In the genomic region with DNA sequence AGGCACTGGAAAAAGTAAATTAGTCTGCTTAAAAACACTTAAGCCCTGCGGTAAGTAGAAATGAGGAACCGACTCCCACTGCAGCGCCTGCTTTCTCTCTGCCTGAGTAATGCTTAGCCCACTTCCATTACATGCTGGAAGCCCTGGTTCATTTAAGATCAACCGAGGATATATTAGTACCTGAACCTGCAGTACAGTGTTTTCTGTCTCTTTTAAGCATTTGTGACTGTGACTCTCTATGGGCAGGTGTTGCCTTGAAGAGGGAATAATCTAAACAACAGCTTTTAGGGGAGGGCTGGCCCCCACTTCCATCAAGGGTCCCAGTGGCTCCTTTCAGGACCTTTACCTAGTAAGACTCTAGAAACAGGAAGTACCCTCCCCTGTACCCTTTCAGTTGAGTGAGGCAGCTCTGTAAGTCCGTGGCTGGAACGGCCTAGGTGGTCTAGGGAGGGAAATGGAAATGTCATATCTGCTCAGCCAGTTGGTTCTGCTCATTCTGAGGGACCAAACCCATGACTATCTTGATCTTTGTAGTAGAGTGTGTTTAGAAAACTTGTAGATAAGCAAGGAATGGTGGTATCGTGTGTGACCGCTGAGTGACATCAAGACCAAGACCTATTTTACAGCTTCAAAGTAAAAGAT, we compare ENCODE assay signal across 12 cellular contexts. TPM values are rescaled to one million over a fixed set of nuclear protein-coding genes. Genes with fewer than 3 reads are reported as not detected.
DNase-seq lines count a peak whose midpoint lies in the region; ATAC-seq and TF ChIP-seq lines count a peak whose summit lies in the region.
"Had no signal": no experiment of that assay in that cellular context is flagged by ENCODE, and none has a peak within 500 bp of the region (broad histone marks: within the 10 kb centered on the region; RNA-seq: fewer than 3 reads in every experiment).

No MANE protein-coding gene starts in this region.

- peaks cover 12 to 65% (median 38%) of the 10 kb centered on the region in 10 experiments for H3K4me1 ChIP-seq in BLaER1 treated with 17β-estradiol and CSF1 and Interleukin-3, amounts not matched to agents 10 nM and 100 nM
- H3K4me1 ChIP-seq in tibial artery (no peaks in the 10 kb centered on the region), transverse colon (peaks cover 0 to 31% (median 9%) of the 10 kb centered on the region in 4 donors)
- H3K4me1 ChIP-seq: gastroesophageal sphincter had no signal

- peaks cover 14 to 81% (median 54%) of the 10 kb centered on the region in 11 experiments for H3K36me3 ChIP-seq in BLaER1 treated with 17β-estradiol and CSF1 and Interleukin-3, amounts not matched to agents 10 nM and 100 nM
- peaks cover 8 to 57% (median 42%) of the 10 kb centered on the region in 3 donors for H3K36me3 ChIP-seq in tibial artery
- no peaks in the 10 kb centered on the region for H3K36me3 ChIP-seq in transverse colon

- in situ Hi-C loops in transverse colon (cut with MboI; ENCODE audit: low pct_ligation_motif_present in 1 of 4, low pct_unique_long_range_greater_than_20kb in 1 of 4, low sequenced_read_pairs in 3 of 4) = no loop called here

- peak overlapping the region; percentile 86 for H3K27ac Mint-ChIP-seq in dendritic cell treated with granulocyte-macrophage colony-stimulating factor and Interleukin-4, amounts not matched to agents 40 ng/mL and 50 ng/mL, for 4 days
- no peak overlapping the region for H3K27ac Mint-ChIP-seq in stimulated activated naive CD8-positive, alpha-beta T cell treated with anti-CD3 and anti-CD28 coated beads, Interleukin-15, amount 100 ng/mL, for 72 hours
- H3K27ac Mint-ChIP-seq: activated T-helper 2 cell treated with anti-CD3 and anti-CD28 coated beads, Interferon-gamma antibody, Interleukin-2, Interleukin-4, amounts not matched to agents 10 μg/mL and 5 μg/mL and 100 μg/mL, durations not matched to agents 14 hours and 24 hours and 36 hours had no signal

- peak overlapping the region in 7 of 11 experiments; percentile 3 to 61 (median 32); a peak in 10 of 22 replicates for H3K27ac ChIP-seq in BLaER1 treated with 17β-estradiol and CSF1 and Interleukin-3, amounts not matched to agents 10 nM and 100 nM
- H3K27ac ChIP-seq in tibial artery (no peak overlapping the region), transverse colon (no peak overlapping the region)
- H3K27ac ChIP-seq: gastroesophageal sphincter had no signal

- peaks cover 24% of the 10 kb centered on the region for H3K36me3 Mint-ChIP-seq in dendritic cell treated with granulocyte-macrophage colony-stimulating factor and Interleukin-4, amounts not matched to agents 40 ng/mL and 50 ng/mL, for 4 days (ENCODE audit: low read depth)

- no peak for TF ChIP-seq EP300 in transverse colon (IDR thresholded peaks at IDR 0.05; ENCODE audit: low read depth)

- WGBS in transverse colon (ENCODE audit: low coverage in 1 of 2), 2 donors = 71 to 92% methylated on average over 2 to 8 of the region's 8 CpGs

- TF ChIP-seq POLR2A in transverse colon (IDR thresholded peaks at IDR 0.05) = no peak

- no peak overlapping the region for H3K4me3 ChIP-seq in BLaER1 treated with 17β-estradiol and CSF1 and Interleukin-3, amounts not matched to agents 10 nM and 100 nM
- no peak overlapping the region for H3K4me3 ChIP-seq in Jurkat, Clone E6-1 (ENCODE audit: low read length)
- H3K4me3 ChIP-seq in tibial artery = no peak overlapping the region
- H3K4me3 ChIP-seq in transverse colon = no peak overlapping the region
- H3K4me3 ChIP-seq: gastroesophageal sphincter had no signal

- no peak overlapping the region for H3K4me3 Mint-ChIP-seq in dendritic cell treated with granulocyte-macrophage colony-stimulating factor and Interleukin-4, amounts not matched to agents 40 ng/mL and 50 ng/mL, for 4 days
- H3K4me3 Mint-ChIP-seq in stimulated activated naive CD8-positive, alpha-beta T cell treated with anti-CD3 and anti-CD28 coated beads, Interleukin-15, amount 100 ng/mL, for 72 hours = no peak overlapping the region

- DNase-seq in Jurkat, Clone E6-1 (ENCODE audit: low read depth, low spot score) = peak; percentile 61
- no peak for DNase-seq in tibial artery
- DNase-seq in stimulated activated naive CD8-positive, alpha-beta T cell treated with anti-CD3 and anti-CD28 coated beads, Interleukin-15, amount 100 ng/mL, for 72 hours = no peak
- DNase-seq in transverse colon = no peak
- DNase-seq: mesenchymal stem cell, NCI-H774 had no signal

- no peaks in the 10 kb centered on the region for H3K27me3 Mint-ChIP-seq in dendritic cell treated with granulocyte-macrophage colony-stimulating factor and Interleukin-4, amounts not matched to agents 40 ng/mL and 50 ng/mL, for 4 days
- no peaks in the 10 kb centered on the region for H3K27me3 Mint-ChIP-seq in stimulated activated naive CD8-positive, alpha-beta T cell treated with anti-CD3 and anti-CD28 coated beads, Interleukin-15, amount 100 ng/mL, for 72 hours

- no peaks in the 10 kb centered on the region for H3K9me3 ChIP-seq in BLaER1 treated with 17β-estradiol and CSF1 and Interleukin-3, amounts not matched to agents 10 nM and 100 nM (replicated peaks in 1 of 11)
- H3K9me3 ChIP-seq in tibial artery = no peaks in the 10 kb centered on the region
- no peaks in the 10 kb centered on the region for H3K9me3 ChIP-seq in transverse colon
- H3K9me3 ChIP-seq: gastroesophageal sphincter had no signal

- peak overlapping the region in 5 of 11 experiments; percentile 38 to 82 (median 73); a peak in 12 of 22 replicates for H3K4me2 ChIP-seq in BLaER1 treated with 17β-estradiol and CSF1 and Interleukin-3, amounts not matched to agents 10 nM and 100 nM

- H3K9me3 Mint-ChIP-seq in dendritic cell treated with granulocyte-macrophage colony-stimulating factor and Interleukin-4, amounts not matched to agents 40 ng/mL and 50 ng/mL, for 4 days = no peaks in the 10 kb centered on the region
- no peaks in the 10 kb centered on the region for H3K9me3 Mint-ChIP-seq in stimulated activated naive CD8-positive, alpha-beta T cell treated with anti-CD3 and anti-CD28 coated beads, Interleukin-15, amount 100 ng/mL, for 72 hours
- H3K9me3 Mint-ChIP-seq: activated T-helper 2 cell treated with anti-CD3 and anti-CD28 coated beads, Interferon-gamma antibody, Interleukin-2, Interleukin-4, amounts not matched to agents 10 μg/mL and 5 μg/mL and 100 μg/mL, durations not matched to agents 14 hours and 24 hours and 36 hours had no signal

- intact Hi-C loops in dendritic cell treated with granulocyte-macrophage colony-stimulating factor and Interleukin-4, amounts not matched to agents 40 ng/mL and 50 ng/mL, for 4 days (cut with micrococcal nuclease) = no loop called here
- intact Hi-C loops in tibial artery (cut with DNase I; ENCODE audit: low total_unique reads) = no loop called here
- intact Hi-C loops in transverse colon (cut with DNase I; ENCODE audit: low total_unique reads) = no loop called here

- no peak for TF ChIP-seq CTCF in tibial artery (IDR thresholded peaks at IDR 0.05)
- no peak for TF ChIP-seq CTCF in transverse colon (IDR thresholded peaks at IDR 0.05)

- H3K9ac ChIP-seq in BLaER1 treated with 17β-estradiol and CSF1 and Interleukin-3, amounts not matched to agents 10 nM and 100 nM = peak overlapping the region in 1 of 11 experiments; percentile 26; a peak in 2 of 22 replicates

- ATAC-seq in GM19468 (IDR thresholded peaks at IDR 0.05; ENCODE audit: extremely low read depth, unreplicated experiment) (peak; percentile 32), HG03439 (IDR thresholded peaks at IDR 0.05; ENCODE audit: unreplicated experiment) (no peak)
- ATAC-seq in stimulated activated naive CD8-positive, alpha-beta T cell treated with anti-CD3 and anti-CD28 coated beads, Interleukin-15, amount 100 ng/mL, for 72 hours = no peak
- ATAC-seq: gastroesophageal sphincter had no signal

- no peaks in the 10 kb centered on the region for H3K27me3 ChIP-seq in BLaER1 treated with 17β-estradiol and CSF1 and Interleukin-3, amounts not matched to agents 10 nM and 100 nM
- H3K27me3 ChIP-seq in tibial artery (no peaks in the 10 kb centered on the region), transverse colon (no peaks in the 10 kb centered on the region)
- H3K27me3 ChIP-seq: gastroesophageal sphincter had no signal

- H3K4me1 Mint-ChIP-seq in dendritic cell treated with granulocyte-macrophage colony-stimulating factor and Interleukin-4, amounts not matched to agents 40 ng/mL and 50 ng/mL, for 4 days (ENCODE audit: low read depth) = peaks cover 76% of the 10 kb centered on the region
- H3K4me1 Mint-ChIP-seq in stimulated activated naive CD8-positive, alpha-beta T cell treated with anti-CD3 and anti-CD28 coated beads, Interleukin-15, amount 100 ng/mL, for 72 hours = peaks cover 16% of the 10 kb centered on the region

- H4K20me1 ChIP-seq in BLaER1 treated with 17β-estradiol and CSF1 and Interleukin-3, amounts not matched to agents 10 nM and 100 nM = no peaks in the 10 kb centered on the region

RNA-seq across cellular contexts. Expression of a gene that starts 56.2 kb away (rescaled TPM):
- 23.7 TPM for polyA plus RNA-seq in Jurkat, Clone E6-1 (2012; ENCODE audit: insufficient read depth, insufficient read length)
- 10 to 100 TPM in 3 of 4 donors, 1 to 10 TPM in 1; 6.5 to 77.2 (median 12.7) TPM for total RNA-seq in transverse colon

RNA-seq across cellular contexts. Expression of a gene that starts 59.5 kb away (rescaled TPM):
- polyA plus RNA-seq in Jurkat, Clone E6-1 (2012; ENCODE audit: insufficient read depth, insufficient read length) = 70.1 TPM
- total RNA-seq in transverse colon = 100 to 1,000 TPM in 1 of 4 donors, 10 to 100 TPM in 3; 35.8 to 139 (median 87.0) TPM

Comparison
In these comparisons a context has a peak if more than half of its experiments do, and no peak if none do; other contexts are left out.
1. H3K27ac ChIP-seq: peak in BLaER1 treated with 17β-estradiol and CSF1 and Interleukin-3, amounts not matched to agents 10 nM and 100 nM (7 of 11); none in tibial artery (0 of 2) and transverse colon (0 of 4).